Comparison of ENCODE assay signal across 8 cellular contexts in genomic region chr3:197428117-197428761, GRCh38.
A peak's percentile ranks its signal among the peaks of the same experiment; 100 is the strongest.
DNase-seq lines count a peak whose midpoint lies in the region; ATAC-seq lines count a peak whose summit lies in the region.

No MANE protein-coding gene starts in this region.

- no peak for DNase-seq in activated CD4-positive, CD25-positive, alpha-beta regulatory T cell (lab: John Stamatoyannopoulos, UW)
- DNase-seq in activated effector memory CD4-positive, alpha-beta T cell treated with Interleukin-2 at 50 U/mL for 16 hours, result peak; percentile 13
- DNase-seq in iPS-NIHi7 (ENCODE audit: extremely low spot score), result peak; percentile 42
- peak; percentile 27 for DNase-seq in stimulated activated CD8-positive, alpha-beta memory T cell treated with anti-CD3 and anti-CD28 coated beads, Interleukin-7, amount 100 ng/mL, for 24 hours (ENCODE audit: low read depth)
- DNase-seq in central memory CD4-positive, alpha-beta T cell, result no peak

- peak; percentile 73 to 84 for ATAC-seq in activated CD4-positive, CD25-positive, alpha-beta regulatory T cell treated with anti-CD3 and anti-CD28 coated beads, Interleukin-2, amount 50 U/mL, for 24 hours
- ATAC-seq in HG03139 (IDR thresholded peaks at IDR 0.05; ENCODE audit: unreplicated experiment) (no peak), GM21515 (IDR thresholded peaks at IDR 0.05; ENCODE audit: unreplicated experiment) (no peak)

Comparison
In these comparisons a context has a peak if more than half of its experiments do, and no peak if none do; other contexts are left out.
1. ATAC-seq: peak in activated CD4-positive, CD25-positive, alpha-beta regulatory T cell treated with anti-CD3 and anti-CD28 coated beads, Interleukin-2, amount 50 U/mL, for 24 hours (2 of 2); none in HG03139 (single experiment) and GM21515 (single experiment).
2. DNase-seq: peak in activated effector memory CD4-positive, alpha-beta T cell treated with Interleukin-2 at 50 U/mL for 16 hours (single experiment), iPS-NIHi7 (single experiment) and stimulated activated CD8-positive, alpha-beta memory T cell treated with anti-CD3 and anti-CD28 coated beads, Interleukin-7, amount 100 ng/mL, for 24 hours (single experiment); none in activated CD4-positive, CD25-positive, alpha-beta regulatory T cell (0 of 4) and central memory CD4-positive, alpha-beta T cell (single experiment).